ENCODE assay signal across 11 cellular contexts in genomic region chr18:45255142-45255890, GRCh38.
DNase-seq lines count a peak whose midpoint lies in the region; ATAC-seq and TF ChIP-seq lines count a peak whose summit lies in the region.
"Had no signal": no experiment of that assay in that cellular context is flagged by ENCODE, and none has a peak within 500 bp of the region (broad histone marks: within the 10 kb centered on the region; RNA-seq: fewer than 3 reads in every experiment).

No MANE protein-coding gene starts in this region.

- H3K4me1 ChIP-seq in body of pancreas = peaks cover 9% of the 10 kb centered on the region

- DNase-seq in LoVo (ENCODE audit: low spot score) (peak; percentile 15), body of pancreas (peak in 3 of 4 donors; percentile 32 to 56 (median 43)), kidney glomerular epithelial cell (lab: John Stamatoyannopoulos, UW) (peak; percentile 47), stromal cell of bone marrow (ENCODE audit: low read depth) (peak; percentile 75), T-helper 2 cell (no peak)
- DNase-seq in activated CD4-positive, alpha-beta T cell treated with anti-CD3 and anti-CD28 coated beads, Interleukin-2, amount 50 U/mL, for 48 hours = no peak
- DNase-seq: left colon, NCI-H1105 had no signal

- no peaks in the 10 kb centered on the region for H3K9me3 ChIP-seq in body of pancreas

- 45 to 61% methylated on average over 7 of the region's 7 CpGs for WGBS in body of pancreas, 2 donors

- no peak for TF ChIP-seq CTCF in body of pancreas (IDR thresholded peaks at IDR 0.05)

- no peaks in the 10 kb centered on the region for H3K36me3 ChIP-seq in body of pancreas (replicated peaks in 1 of 2; ENCODE audit: insufficient read depth in 1 of 2, low read depth in 2 of 2)
- H3K36me3 ChIP-seq: cardiac muscle cell had no signal

- no peak for TF ChIP-seq POLR2A in body of pancreas (IDR thresholded peaks at IDR 0.05)

- ATAC-seq in body of pancreas = peak; percentile 73
- no peak for ATAC-seq in HG02798 (IDR thresholded peaks at IDR 0.05; ENCODE audit: poor library complexity, unreplicated experiment)
- ATAC-seq in HG02884 (IDR thresholded peaks at IDR 0.05; ENCODE audit: unreplicated experiment) = no peak
- ATAC-seq: left colon had no signal

- intact Hi-C loops in body of pancreas (cut with DNase I) = no loop called here

- no peak overlapping the region for H3K4me3 ChIP-seq in body of pancreas
- H3K4me3 ChIP-seq: cardiac muscle cell had no signal

- H3K27me3 ChIP-seq in body of pancreas = no peaks in the 10 kb centered on the region
- H3K27me3 ChIP-seq: cardiac muscle cell had no signal

- H3K27ac ChIP-seq in body of pancreas = no peak overlapping the region
- H3K27ac ChIP-seq: cardiac muscle cell had no signal

Comparison
In these comparisons a context has a peak if more than half of its experiments do, and no peak if none do; other contexts are left out.
1. DNase-seq: peak in LoVo (single experiment), body of pancreas (3 of 4), kidney glomerular epithelial cell (single experiment) and stromal cell of bone marrow (single experiment); none in T-helper 2 cell (0 of 5) and activated CD4-positive, alpha-beta T cell treated with anti-CD3 and anti-CD28 coated beads, Interleukin-2, amount 50 U/mL, for 48 hours (0 of 2).